In genomic region chr16:30893744-30894539, GRCh38 we compare ENCODE assay signal across 1 cellular context.
A peak's percentile ranks its signal among the peaks of the same experiment; 100 is the strongest.
TF ChIP-seq lines count a peak whose summit lies in the region.

Gene BCL7C (minus strand): TSS chr16:30894077. CDS start chr16:30893944, 133 bp downstream.

TF ChIP-seq in GM12878, 131 proteins besides CTCF, POLR2A, EP300 and RAD21 (continued from another document):
- TF ChIP-seq USF2 (IDR thresholded peaks at IDR 0.05; ENCODE audit: borderline replicate concordance, low read depth, low read length) = peak; percentile 37; the same call in 1 of the 2 replicates
- peak; percentile 48; the same call in 1 of the 2 replicates for TF ChIP-seq SMARCA5 (IDR thresholded peaks at IDR 0.05)
- TF ChIP-seq SIX5 (IDR thresholded peaks at IDR 0.05; ENCODE audit: low read depth, low read length, severe bottlenecking) = no peak
- TF ChIP-seq RB1 (IDR thresholded peaks at IDR 0.05; ENCODE audit: borderline replicate concordance) = no peak
- TF ChIP-seq NKRF (conservative IDR thresholded peaks at IDR 0.05) = peak; percentile 19; the same call in 1 of the 2 replicates
- peak; percentile 62 for TF ChIP-seq IKZF1 (conservative IDR thresholded peaks at IDR 0.05)
- 0 out of 2 replicates have a peak, but pooled peaks have one; percentile 59 for TF ChIP-seq NR2F1 (conservative IDR thresholded peaks at IDR 0.05)
- no peak for TF ChIP-seq ZNF384 (IDR thresholded peaks at IDR 0.05; ENCODE audit: borderline replicate concordance, low read depth, low read length)
- no peak for TF ChIP-seq E4F1 (IDR thresholded peaks at IDR 0.05; ENCODE audit: borderline replicate concordance, partially characterized antibody)
- TF ChIP-seq MEF2A (IDR thresholded peaks at IDR 0.05; ENCODE audit: insufficient read depth, low read depth, low read length) = peak; percentile 61; the same call in 1 of the 2 replicates
- TF ChIP-seq ZSCAN29 (IDR thresholded peaks at IDR 0.05) = 0 out of 2 replicates have a peak, but pooled peaks have one; percentile 31
- TF ChIP-seq PAX8 (IDR thresholded peaks at IDR 0.05) = no peak
- peak; percentile 63; the same call in 1 of the 2 replicates for TF ChIP-seq GATAD2B (conservative IDR thresholded peaks at IDR 0.05; ENCODE audit: low read depth)
- peak; percentile 70 for TF ChIP-seq BACH1 (IDR thresholded peaks at IDR 0.05; ENCODE audit: borderline replicate concordance)
- TF ChIP-seq JUND (IDR thresholded peaks at IDR 0.05; ENCODE audit: low read depth, low read length) = 0 out of 2 replicates have a peak, but pooled peaks have one; percentile 29
- TF ChIP-seq EED (IDR thresholded peaks at IDR 0.05; ENCODE audit: low read depth) = no peak
- peak; percentile 71 for TF ChIP-seq ZNF592 (IDR thresholded peaks at IDR 0.05)
- TF ChIP-seq POU2F2 (IDR thresholded peaks at IDR 0.05; ENCODE audit: borderline replicate concordance, low read depth, low read length) = peak; percentile 13; the same call in 1 of the 3 replicates
- 0 out of 2 replicates have a peak, but pooled peaks have one; percentile 44 for TF ChIP-seq STAT1 (conservative IDR thresholded peaks at IDR 0.05)
- no peak for TF ChIP-seq ZBTB33 (IDR thresholded peaks at IDR 0.05)
- peak in 1 of 2 experiments; percentile 90; a peak in 2 of 3 replicates for TF ChIP-seq EGR1 (IDR thresholded peaks at IDR 0.05; ENCODE audit: borderline replicate concordance in 1 of 2, low read depth in 2 of 2, low read length in 2 of 2)
- TF ChIP-seq EZH2 (IDR thresholded peaks at IDR 0.05; ENCODE audit: borderline replicate concordance, control insufficient read depth, low read depth, low read length) = no peak
- no peak for TF ChIP-seq PKNOX1 (IDR thresholded peaks at IDR 0.05)
- no peak for TF ChIP-seq RELA (IDR thresholded peaks at IDR 0.05; ENCODE audit: borderline replicate concordance, partially characterized antibody)
- peak; percentile 93 for TF ChIP-seq MAX (IDR thresholded peaks at IDR 0.05; ENCODE audit: low read depth, low read length)
- TF ChIP-seq SMC3 (IDR thresholded peaks at IDR 0.05; ENCODE audit: borderline replicate concordance, low read length) = peak; percentile 42; the same call in 1 of the 2 replicates
- TF ChIP-seq DPF2 (IDR thresholded peaks at IDR 0.05) = 0 out of 2 replicates have a peak, but pooled peaks have one; percentile 17
- peak; percentile 83 for TF ChIP-seq CHD2 (IDR thresholded peaks at IDR 0.05; ENCODE audit: borderline replicate concordance, low read depth, low read length)
- peak; percentile 59 for TF ChIP-seq LARP7 (IDR thresholded peaks at IDR 0.05)
- TF ChIP-seq PAX5 (IDR thresholded peaks at IDR 0.05; ENCODE audit: borderline replicate concordance, low read depth, low read length) = peak; percentile 10; the same call in 1 of the 2 replicates
- no peak for TF ChIP-seq TCF3 (IDR thresholded peaks at IDR 0.05; ENCODE audit: borderline replicate concordance, insufficient read depth, low read depth, low read length)
- TF ChIP-seq USF1 (IDR thresholded peaks at IDR 0.05; ENCODE audit: borderline replicate concordance, extremely low read length, insufficient read depth, low read depth, low read length) = peak; percentile 86
- no peak for TF ChIP-seq SKIL (IDR thresholded peaks at IDR 0.05; ENCODE audit: low read depth, poor library complexity, severe bottlenecking)
- no peak; the same call in 1 of the 2 replicates for TF ChIP-seq YY1 (IDR thresholded peaks at IDR 0.05; ENCODE audit: low read depth, low read length)
- peak; percentile 20; the same call in 1 of the 2 replicates for TF ChIP-seq BRCA1 (IDR thresholded peaks at IDR 0.05; ENCODE audit: low read depth, low read length)
- TF ChIP-seq ZNF24 (IDR thresholded peaks at IDR 0.05) = no peak
- no peak for TF ChIP-seq ASH2L (IDR thresholded peaks at IDR 0.05; ENCODE audit: borderline replicate concordance, low read depth)
- peak; percentile 31; the same call in 1 of the 2 replicates for TF ChIP-seq NBN (IDR thresholded peaks at IDR 0.05)
- peak; percentile 72 for TF ChIP-seq MYC (IDR thresholded peaks at IDR 0.05; ENCODE audit: insufficient read depth, insufficient read length, insufficient replicate concordance, low read length, severe bottlenecking)
- TF ChIP-seq WRNIP1 (IDR thresholded peaks at IDR 0.05; ENCODE audit: borderline replicate concordance, low read depth, low read length) = no peak
